In genomic region chr7:25792586-25792985, GRCh38 we compare ENCODE assay signal across 16 cellular contexts.
"Had no signal": no experiment of that assay in that cellular context is flagged by ENCODE, and none has a peak within 500 bp of the region (broad histone marks: within the 10 kb centered on the region; RNA-seq: fewer than 3 reads in every experiment).

No MANE protein-coding gene starts in this region.

- H3K9me3 ChIP-seq: gastrocnemius medialis, heart right ventricle, spleen, testis, transverse colon had no signal

- DNase-seq: cortex of kidney; dorsolateral prefrontal cortex; effector CD8-positive, alpha-beta T cell; gastrocnemius medialis; heart right ventricle; hypothalamus; kidney glomerular epithelial cell; mesendoderm; naive B cell; posterior cingulate gyrus; spleen; stimulated activated CD4-positive, alpha-beta T cell treated with anti-CD3 and anti-CD28 coated beads, Interleukin-15, amount 100 ng/mL, for 24 hours; stimulated activated CD4-positive, alpha-beta T cell treated with anti-CD3 and anti-CD28 coated beads, Interleukin-1b, Interleukin-23, amount 100 ng/mL, for 48 hours; stimulated activated CD4-positive, alpha-beta T cell treated with anti-CD3 and anti-CD28 coated beads, Interleukin-4, amount 100 ng/mL, for 24 hours; testis; transverse colon had no signal

- H3K4me1 ChIP-seq: spleen had no signal

- H3K4me3 ChIP-seq: dorsolateral prefrontal cortex, gastrocnemius medialis, heart right ventricle, spleen, testis, transverse colon had no signal

- H3K27me3 ChIP-seq: gastrocnemius medialis, heart right ventricle, testis, transverse colon had no signal

- H3K36me3 ChIP-seq: gastrocnemius medialis, heart right ventricle, spleen, transverse colon had no signal

- H3K27ac ChIP-seq: dorsolateral prefrontal cortex, gastrocnemius medialis, heart right ventricle, spleen, testis had no signal
